ENCODE assay signal across 10 cellular contexts in the genomic region with DNA sequence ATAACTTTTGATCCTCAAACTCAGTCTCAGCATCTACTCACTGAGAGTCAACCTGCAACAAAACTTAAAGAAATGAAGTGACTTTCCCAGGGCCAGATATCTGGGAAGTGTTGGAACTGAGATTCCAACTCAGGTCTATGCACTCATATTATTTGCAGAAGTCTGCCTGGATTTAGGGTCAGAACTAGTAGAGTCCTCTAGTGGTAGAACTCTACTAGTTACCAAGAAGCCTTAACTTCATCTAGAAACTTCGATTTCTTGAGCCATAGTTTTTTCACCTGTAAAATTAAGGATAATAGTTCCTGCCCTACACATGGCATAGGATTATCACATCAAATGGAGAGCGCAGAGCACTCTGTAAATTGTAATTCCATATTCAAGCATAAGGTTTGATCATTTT. TPM values are rescaled to one million over a fixed set of nuclear protein-coding genes. Genes with fewer than 3 reads are reported as not detected.
DNase-seq lines count a peak whose midpoint lies in the region; ATAC-seq and TF ChIP-seq lines count a peak whose summit lies in the region.
"Had no signal": no experiment of that assay in that cellular context is flagged by ENCODE, and none has a peak within 500 bp of the region (broad histone marks: within the 10 kb centered on the region; RNA-seq: fewer than 3 reads in every experiment).

No MANE protein-coding gene starts in this region.

- H3F3A ChIP-seq in PC-9 (ENCODE audit: insufficient read depth, low read depth) (peaks cover 9% of the 10 kb centered on the region; the same call in 1 of the 2 replicates), smooth muscle cell (ENCODE audit: low read depth) (no peaks in the 10 kb centered on the region)

- H3K27ac ChIP-seq in PC-9 = no peak overlapping the region
- H3K27ac ChIP-seq in fibroblast of lung (ENCODE audit: insufficient read depth, low read length) = no peak overlapping the region
- H3K27ac ChIP-seq in smooth muscle cell (ENCODE audit: low read depth) = no peak overlapping the region

- H3K79me2 ChIP-seq in PC-9 (ENCODE audit: low read depth) (no peaks in the 10 kb centered on the region), fibroblast of lung (ENCODE audit: control insufficient read depth, insufficient read depth, low read length) (no peaks in the 10 kb centered on the region), smooth muscle cell (ENCODE audit: low read depth) (no peaks in the 10 kb centered on the region)

- TF ChIP-seq CTCF in PC-9 (conservative IDR thresholded peaks at IDR 0.05) = peak; percentile 43; the same call in 1 of the 2 replicates
- TF ChIP-seq CTCF in fibroblast of lung (conservative IDR thresholded peaks at IDR 0.05 in 1 of 2, IDR thresholded peaks at IDR 0.05 in 1 of 2; ENCODE audit: low read depth in 1 of 2, low read length in 2 of 2) = peak; percentile 17 to 41
- TF ChIP-seq CTCF in smooth muscle cell (IDR thresholded peaks at IDR 0.05; ENCODE audit: borderline replicate concordance, insufficient read depth, poor library complexity, severe bottlenecking) = peak; percentile 18

- peak; percentile 18 for DNase-seq in NOMO-1 treated with DMSO at 0.1 percent for 48 hours (lab: John Stamatoyannopoulos, UW; ENCODE audit: unreplicated experiment)
- DNase-seq in NOMO-1 treated with dmso at 0.1 percent for 144 hours (lab: John Stamatoyannopoulos, UW; ENCODE audit: unreplicated experiment) = no peak
- DNase-seq in PC-9 = no peak
- peak; percentile 6 to 21 for DNase-seq in fibroblast of lung (ENCODE audit: low read depth in 2 of 2)
- no peak for DNase-seq in smooth muscle cell (lab: John Stamatoyannopoulos, UW; ENCODE audit: unreplicated experiment)
- no peak for DNase-seq in activated naive CD4-positive, alpha-beta T cell treated with anti-CD3 and anti-CD28 coated beads, Interleukin-2, amount 50 U/mL, for 16 hours
- DNase-seq: activated T-cell treated with anti-CD3 and anti-CD28 coated beads, Interleukin-2, amount 50 U/mL, for 1 hour had no signal

- ATAC-seq in HG02571 (IDR thresholded peaks at IDR 0.05; ENCODE audit: unreplicated experiment) (no peak), HG03442 (IDR thresholded peaks at IDR 0.05; ENCODE audit: unreplicated experiment) (no peak)
- ATAC-seq: natural killer cell treated with Interleukin-12 subunit alpha and Interleukin-12 subunit beta and Interleukin-15 and Interleukin-18, amount 100 ng/mL, for 72 hours had no signal

- H3K4me2 ChIP-seq in PC-9 (no peak overlapping the region), fibroblast of lung (ENCODE audit: extremely low read depth, insufficient read depth, low read length) (no peak overlapping the region), smooth muscle cell (no peak overlapping the region)

- H2AFZ ChIP-seq in PC-9 (no peak overlapping the region), fibroblast of lung (ENCODE audit: low read length) (no peak overlapping the region), smooth muscle cell (ENCODE audit: low read depth) (no peak overlapping the region)

- peaks cover 13% of the 10 kb centered on the region for H3K4me1 ChIP-seq in PC-9 (replicated peaks; ENCODE audit: insufficient read depth)
- no peaks in the 10 kb centered on the region for H3K4me1 ChIP-seq in fibroblast of lung (ENCODE audit: control insufficient read depth, extremely low read depth, insufficient read depth, low read length)
- H3K4me1 ChIP-seq in smooth muscle cell (ENCODE audit: low read depth) = no peaks in the 10 kb centered on the region

- H3K4me3 ChIP-seq in PC-9 (no peak overlapping the region), fibroblast of lung (replicated peaks in 1 of 4; ENCODE audit: control extremely low read depth in 1 of 4, insufficient read depth in 1 of 4, low read depth in 3 of 4, low read length in 4 of 4) (no peak overlapping the region), smooth muscle cell (no peak overlapping the region)

- POLR2A ChIA-PET in PC-9 (lab: Charles Lee; ENCODE audit: unreplicated experiment) = interaction anchor here (0.5 kb wide), 1 partner anchor 22 kb away, joined by 3 read pairs; no protein-coding TSS in a partner anchor

- BruUV-seq in PC-9 (replicated peaks; lab: Mats Ljungman, UMichigan) = no TSS peak

- H3K27me3 ChIP-seq in PC-9 (ENCODE audit: insufficient read depth, low read depth) (no peaks in the 10 kb centered on the region), fibroblast of lung (ENCODE audit: control insufficient read depth, insufficient read depth, low read length) (peaks cover 3% of the 10 kb centered on the region), smooth muscle cell (ENCODE audit: low read depth) (peaks cover 25% of the 10 kb centered on the region)

- H3K9me3 ChIP-seq in PC-9 (ENCODE audit: insufficient read depth, low read depth) (no peaks in the 10 kb centered on the region), fibroblast of lung (ENCODE audit: control insufficient read depth, insufficient read depth, low read depth, low read length) (no peaks in the 10 kb centered on the region), smooth muscle cell (replicated peaks; ENCODE audit: low read depth) (no peaks in the 10 kb centered on the region)

- H3K9ac ChIP-seq in fibroblast of lung (ENCODE audit: insufficient read depth, low read length) (no peak overlapping the region), smooth muscle cell (ENCODE audit: low read depth) (no peak overlapping the region)

- CTCF ChIA-PET in PC-9 (lab: Charles Lee) = no interaction called here

- no peaks in the 10 kb centered on the region; the same call in 1 of the 2 replicates for H3K9me2 ChIP-seq in PC-9 (ENCODE audit: insufficient read depth)

- WGBS in smooth muscle cell (ENCODE audit: low lambda C conversion rate) = 72% methylated on average over 2 of the region's 2 CpGs

- H4K20me1 ChIP-seq in PC-9 (ENCODE audit: insufficient read depth) (no peaks in the 10 kb centered on the region), fibroblast of lung (ENCODE audit: control insufficient read depth, extremely low read depth, insufficient read depth, low read length) (no peaks in the 10 kb centered on the region), smooth muscle cell (ENCODE audit: low read depth) (no peaks in the 10 kb centered on the region)

- H3K36me3 ChIP-seq in PC-9 (ENCODE audit: low read depth) (no peaks in the 10 kb centered on the region), fibroblast of lung (ENCODE audit: control insufficient read depth, insufficient read depth, low read length) (no peaks in the 10 kb centered on the region), smooth muscle cell (ENCODE audit: low read depth) (no peaks in the 10 kb centered on the region)

- intact Hi-C loops in PC-9 (cut with micrococcal nuclease; ENCODE audit: unreplicated experiment) = no loop called here

RNA-seq across cellular contexts. Expression of a gene that starts 23.4 kb away (rescaled TPM):
- total RNA-seq in PC-9 (2021) = not detected in 2 replicates
- not detected in 2 replicates for total RNA-seq in fibroblast of lung
- not detected in 2 replicates for polyA plus RNA-seq in fibroblast of lung
- not detected in 2 replicates for polyA plus RNA-seq in fibroblast of lung (2012)
- not detected in 2 replicates for polyA minus RNA-seq in fibroblast of lung (ENCODE audit: low replicate concordance)
- not detected in 2 replicates for total RNA-seq in smooth muscle cell
- polyA plus RNA-seq in smooth muscle cell = not detected in 2 replicates
- total RNA-seq: natural killer cell treated with Interleukin-12 subunit alpha and Interleukin-12 subunit beta and Interleukin-15 and Interleukin-18, amount 100 ng/mL, for 72 hours had no signal

RNA-seq across cellular contexts. Expression of a gene that starts 28.2 kb away (rescaled TPM):
- not detected in 2 replicates for total RNA-seq in PC-9 (2021)
- not detected in 2 replicates for total RNA-seq in fibroblast of lung
- not detected in 2 replicates for polyA plus RNA-seq in fibroblast of lung
- polyA plus RNA-seq in fibroblast of lung (2012) = not detected in 2 replicates
- not detected in 2 replicates for polyA minus RNA-seq in fibroblast of lung (ENCODE audit: low replicate concordance)
- not detected in 2 replicates for total RNA-seq in smooth muscle cell
- not detected in 2 replicates for polyA plus RNA-seq in smooth muscle cell
- total RNA-seq: natural killer cell treated with Interleukin-12 subunit alpha and Interleukin-12 subunit beta and Interleukin-15 and Interleukin-18, amount 100 ng/mL, for 72 hours had no signal

RNA-seq across cellular contexts. Expression of a gene that starts 45.1 kb away (rescaled TPM):
- total RNA-seq in PC-9 (2021) (not detected in 2 replicates), fibroblast of lung (not detected in 2 replicates), smooth muscle cell (not detected in 2 replicates)
- polyA plus RNA-seq in fibroblast of lung (not detected in 2 replicates), smooth muscle cell (not detected in 2 replicates)
- not detected in 2 replicates for polyA plus RNA-seq in fibroblast of lung (2012)
- polyA minus RNA-seq in fibroblast of lung (ENCODE audit: low replicate concordance) = not detected in 2 replicates
- total RNA-seq: natural killer cell treated with Interleukin-12 subunit alpha and Interleukin-12 subunit beta and Interleukin-15 and Interleukin-18, amount 100 ng/mL, for 72 hours had no signal

RNA-seq across cellular contexts. Expression of a gene that starts 55.4 kb away (rescaled TPM):
- total RNA-seq in PC-9 (2021) (not detected in 2 replicates), fibroblast of lung (not detected in 2 replicates), smooth muscle cell (1.1 TPM in 1 of 2 replicates, not detected in the other)
- polyA plus RNA-seq in fibroblast of lung (not detected in 2 replicates), smooth muscle cell (0.32 and 0.54 TPM in 2 replicates)
- polyA plus RNA-seq in fibroblast of lung (2012) = not detected in 2 replicates
- not detected in 2 replicates for polyA minus RNA-seq in fibroblast of lung (ENCODE audit: low replicate concordance)
- total RNA-seq: natural killer cell treated with Interleukin-12 subunit alpha and Interleukin-12 subunit beta and Interleukin-15 and Interleukin-18, amount 100 ng/mL, for 72 hours had no signal

Comparison
In these comparisons a context has a peak if more than half of its experiments do, and no peak if none do; other contexts are left out.
1. DNase-seq: peak in NOMO-1 treated with DMSO at 0.1 percent for 48 hours (single experiment) and fibroblast of lung (2 of 2); none in NOMO-1 treated with dmso at 0.1 percent for 144 hours (single experiment), PC-9 (0 of 2), smooth muscle cell (single experiment) and activated naive CD4-positive, alpha-beta T cell treated with anti-CD3 and anti-CD28 coated beads, Interleukin-2, amount 50 U/mL, for 16 hours (single experiment).
2. Peak in every context shown above with its lines, with median percentiles within 50 percentile points of each other: CTCF ChIP-seq.